Comparison of ENCODE assay signal across 20 cellular contexts in genomic region chr17:78589885-78590284, GRCh38. TPM values are rescaled to one million over a fixed set of nuclear protein-coding genes. Genes with fewer than 3 reads are reported as not detected.
DNase-seq lines count a peak whose midpoint lies in the region; ATAC-seq, FAIRE-seq and TF ChIP-seq lines count a peak whose summit lies in the region.
"Had no signal": no experiment of that assay in that cellular context is flagged by ENCODE, and none has a peak within 500 bp of the region (broad histone marks: within the 10 kb centered on the region; RNA-seq: fewer than 3 reads in every experiment).

No MANE protein-coding gene starts in this region.

- no peak overlapping the region for H3K27ac ChIP-seq in breast epithelium
- H3K27ac ChIP-seq in PC-9, result no peak overlapping the region
- H3K27ac ChIP-seq in HepG2 (ENCODE audit: extremely low read length, insufficient read depth, low read length), result no peak overlapping the region

- H3K27ac Mint-ChIP-seq in MCF 10A (ENCODE audit: low read depth, unreplicated experiment), result no peak overlapping the region
- H3K27ac Mint-ChIP-seq: CD8-positive, alpha-beta memory T cell; T-cell had no signal

- TF ChIP-seq CTCF in MCF 10A (IDR thresholded peaks at IDR 0.05; ENCODE audit: unreplicated experiment) (no peak), breast epithelium (IDR thresholded peaks at IDR 0.05) (no peak), PC-9 (conservative IDR thresholded peaks at IDR 0.05) (no peak), HepG2 (CRISPR knock-in tag; IDR thresholded peaks at IDR 0.05) (no peak), omental fat pad (IDR thresholded peaks at IDR 0.05) (no peak)

- H3K4me2 ChIP-seq in PC-9, result peak overlapping the region; percentile 26; the same call in 1 of the 2 replicates
- no peak overlapping the region for H3K4me2 ChIP-seq in HepG2 (ENCODE audit: low read depth, low read length)

- intact Hi-C loops in MCF 10A (cut with micrococcal nuclease) (no loop called here), breast epithelium (cut with DNase I; ENCODE audit: low total_unique reads) (loop anchor here (5.0 kb wide), 1 partner anchor 217 kb away; no protein-coding TSS in a partner anchor), PC-9 (cut with micrococcal nuclease; ENCODE audit: unreplicated experiment) (no loop called here), HepG2 (cut with micrococcal nuclease; ENCODE audit: unreplicated experiment) (loop anchor here (5.0 kb wide), 1 partner anchor 33 kb away; no protein-coding TSS in a partner anchor)

- H3K9me3 Mint-ChIP-seq in MCF 10A (ENCODE audit: unreplicated experiment), result no peaks in the 10 kb centered on the region
- H3K9me3 Mint-ChIP-seq: CD8-positive, alpha-beta memory T cell; T-cell had no signal

- H4K20me1 ChIP-seq in PC-9 (ENCODE audit: insufficient read depth) (no peaks in the 10 kb centered on the region), HepG2 (ENCODE audit: insufficient read depth, low read length) (no peaks in the 10 kb centered on the region)

- CTCF ChIA-PET in MCF 10A (lab: Yijun Ruan, JAX), result no interaction called here
- CTCF ChIA-PET in PC-9 (lab: Charles Lee), result no interaction called here
- CTCF ChIA-PET in HepG2 (lab: Yijun Ruan, JAX; ENCODE audit: low intra/inter-chr PET ratio, low total read pairs), result no interaction called here

- no peak for TF ChIP-seq RAD21 in HepG2 (CRISPR knock-in tag; IDR thresholded peaks at IDR 0.05)

- DNase-seq in MCF 10A (ENCODE audit: unreplicated experiment) (peak; percentile 35), breast epithelium (ENCODE audit: low spot score in 2 of 2) (no peak), PC-9 (peak; percentile 37 to 59), HepG2 (ENCODE audit: low spot score) (no peak), urothelium cell line (ENCODE audit: low spot score) (no peak), activated T-cell treated with anti-CD3 and anti-CD28 coated beads for 4 hours (no peak), omental fat pad (ENCODE audit: low spot score) (no peak)
- no peak for DNase-seq in activated CD8-positive, alpha-beta memory T cell treated with anti-CD3 and anti-CD28 coated beads for 24 hours
- DNase-seq: C1 segment of cervical spinal cord, DMS53, H7, NCI-H1105 treated with DMSO at 0.1 percent for 48 hours, NCI-H1930, NCI-H2171, NCI-H526, SIG-M5, T-cell had no signal

- no peak for TF ChIP-seq EP300 in HepG2 (IDR thresholded peaks at IDR 0.05; ENCODE audit: low read depth in 2 of 2, low read length in 2 of 2)
- TF ChIP-seq EP300 in HepG2 (CRISPR knock-in tag; IDR thresholded peaks at IDR 0.05; ENCODE audit: borderline replicate concordance), result no peak

- no peaks in the 10 kb centered on the region for H3K27me3 Mint-ChIP-seq in MCF 10A (ENCODE audit: insufficient read depth, unreplicated experiment)

- H3K4me1 ChIP-seq in breast epithelium (no peaks in the 10 kb centered on the region), PC-9 (replicated peaks; ENCODE audit: insufficient read depth) (peaks cover 60% of the 10 kb centered on the region), HepG2 (ENCODE audit: insufficient read depth, low read length) (peaks cover 100% of the 10 kb centered on the region)

- H3F3A ChIP-seq in PC-9 (ENCODE audit: insufficient read depth, low read depth), result peaks cover 19% of the 10 kb centered on the region

- H3K27me3 ChIP-seq in breast epithelium (no peaks in the 10 kb centered on the region), PC-9 (ENCODE audit: insufficient read depth, low read depth) (no peaks in the 10 kb centered on the region), HepG2 (ENCODE audit: control insufficient read depth in 1 of 2, insufficient read depth in 2 of 2, low read length in 2 of 2) (no peaks in the 10 kb centered on the region)

- no peak overlapping the region for H2AFZ ChIP-seq in PC-9
- no peak overlapping the region for H2AFZ ChIP-seq in HepG2 (ENCODE audit: low read length)

- POLR2A ChIA-PET in MCF 10A (lab: Yijun Ruan, JAX) (no interaction called here), PC-9 (lab: Charles Lee; ENCODE audit: unreplicated experiment) (no interaction called here), HepG2 (lab: Yijun Ruan, JAX) (no interaction called here)

- in situ Hi-C loops in HepG2 (cut with HindIII; ENCODE audit: extremely low pct_ligation_motif_present, low pct_unique_long_range_greater_than_20kb), result no loop called here

- H3K36me3 ChIP-seq in breast epithelium (no peaks in the 10 kb centered on the region), PC-9 (ENCODE audit: low read depth) (no peaks in the 10 kb centered on the region), HepG2 (replicated peaks in 1 of 2; ENCODE audit: control insufficient read depth in 1 of 2, insufficient read depth in 2 of 2, low read length in 2 of 2) (no peaks in the 10 kb centered on the region)

- TF ChIP-seq POLR2A in breast epithelium (IDR thresholded peaks at IDR 0.05), result no peak
- TF ChIP-seq POLR2A in HepG2 (IDR thresholded peaks at IDR 0.05; ENCODE audit: insufficient read depth in 1 of 2, low read depth in 2 of 2, low read length in 2 of 2), result no peak

- no peaks in the 10 kb centered on the region for H3K36me3 Mint-ChIP-seq in MCF 10A (ENCODE audit: insufficient read depth, unreplicated experiment)
- H3K36me3 Mint-ChIP-seq: CD8-positive, alpha-beta memory T cell; T-cell had no signal

- no TSS peak for BruUV-seq in MCF 10A (replicated peaks; lab: Mats Ljungman, UMichigan)
- BruUV-seq in PC-9 (replicated peaks; lab: Mats Ljungman, UMichigan), result no TSS peak
- no TSS peak for BruUV-seq in HepG2 (replicated peaks; lab: Mats Ljungman, UMichigan)

- WGBS in HepG2 (ENCODE audit: low lambda C conversion rate), result 94% methylated on average over 13 of the region's 13 CpGs

- no peak for ATAC-seq in HepG2
- no peak for ATAC-seq in omental fat pad (ENCODE audit: low FRiP score)
- ATAC-seq: K562, SK-N-SH treated with all-trans-retinoic acid at 6 μM for 48 hours, T-cell had no signal

- H3K4me3 ChIP-seq in breast epithelium (no peak overlapping the region), PC-9 (no peak overlapping the region), HepG2 (replicated peaks in 1 of 3; ENCODE audit: insufficient read depth in 1 of 3, low read depth in 2 of 3, low read length in 3 of 3) (no peak overlapping the region)
- H3K4me3 ChIP-seq: K562 had no signal

- no peak for FAIRE-seq in HepG2 (lab: Jason Lieb, UNC)
- FAIRE-seq in urothelium cell line (lab: Jason Lieb, UNC), result peak; percentile 13
- FAIRE-seq: K562 had no signal

- H3K9me2 ChIP-seq in PC-9 (ENCODE audit: insufficient read depth), result no peaks in the 10 kb centered on the region

- no peaks in the 10 kb centered on the region for H3K9me3 ChIP-seq in breast epithelium
- H3K9me3 ChIP-seq in PC-9 (ENCODE audit: insufficient read depth, low read depth), result no peaks in the 10 kb centered on the region; the same call in 1 of the 2 replicates
- no peaks in the 10 kb centered on the region for H3K9me3 ChIP-seq in HepG2 (ENCODE audit: low read length)

- no peak overlapping the region for H3K9ac ChIP-seq in HepG2 (ENCODE audit: insufficient read depth, low read depth, low read length)

- no peak overlapping the region for H3K4me3 Mint-ChIP-seq in MCF 10A (ENCODE audit: unreplicated experiment)
- H3K4me3 Mint-ChIP-seq: CD8-positive, alpha-beta memory T cell; T-cell had no signal

- H3K79me2 ChIP-seq in PC-9 (ENCODE audit: low read depth) (no peaks in the 10 kb centered on the region), HepG2 (ENCODE audit: insufficient read depth, low read length) (no peaks in the 10 kb centered on the region)

- H3K4me1 Mint-ChIP-seq in MCF 10A (ENCODE audit: insufficient read depth, unreplicated experiment), result peaks cover 13% of the 10 kb centered on the region

TF ChIP-seq in HepG2, 621 proteins besides CTCF, POLR2A, EP300 and RAD21:
- TF ChIP-seq ZBTB38 (CRISPR knock-in tag; IDR thresholded peaks at IDR 0.05) (peak; percentile 68), MTA1 (CRISPR knock-in tag; IDR thresholded peaks at IDR 0.05; ENCODE audit: borderline replicate concordance) (0 out of 2 replicates have a peak, but pooled peaks have one; percentile 8), HNRNPLL (IDR thresholded peaks at IDR 0.05; ENCODE audit: low read depth, low read length, poor library complexity, severe bottlenecking) (peak; percentile 14), ZNF788 (CRISPR knock-in tag; IDR thresholded peaks at IDR 0.05; ENCODE audit: borderline replicate concordance) (no peak), REPIN1 (CRISPR knock-in tag; IDR thresholded peaks at IDR 0.05; ENCODE audit: borderline replicate concordance, low read depth) (no peak)
TF ChIP-seq in HepG2: peak in this region for 3.

RNA-seq across cellular contexts. Expression of gene DNAH17, which starts 12.7 kb away (rescaled TPM):
- total RNA-seq in MCF 10A (2022) (not detected in 2 replicates), breast epithelium (under 1 TPM in 2 of 3 donors, not detected in 1; 0.15 to 0.33 TPM), PC-9 (2021) (0.76 and 1.4 TPM in 2 replicates), HepG2 (2016; rRNA removed; fragmentation: Illumina TruSeq; extraction: Trizol) (0.86 and 0.90 TPM in 2 replicates), omental fat pad (1 to 10 TPM in 1 of 4 donors, under 1 TPM in 3; 0.24 to 1.4 (median 0.34) TPM)
- 0.51 and 0.79 TPM in 2 replicates for total RNA-seq in HepG2 (2016; cell fraction: cytosol; rRNA removed; fragmentation: Illumina TruSeq; extraction: Trizol; ENCODE audit: low read depth)
- 0.28 and 1.4 TPM in 2 replicates for total RNA-seq in HepG2 (2016; cell fraction: insoluble cytoplasmic fraction; rRNA removed; fragmentation: Illumina TruSeq; extraction: Trizol)
- total RNA-seq in HepG2 (2016; cell fraction: membrane; rRNA removed; fragmentation: Illumina TruSeq; extraction: Trizol), result 0.34 and 0.46 TPM in 2 replicates
- 1.9 and 2.2 TPM in 2 replicates for total RNA-seq in HepG2 (2016; cell fraction: nucleus; rRNA removed; fragmentation: Illumina TruSeq; extraction: Trizol)
- polyA plus RNA-seq in HepG2 (2011; rRNA removed), result 1.6 and 1.8 TPM in 2 replicates
- 0.98 and 1.4 TPM in 2 replicates for polyA plus RNA-seq in HepG2 (2011; cell fraction: cytosol; rRNA removed)
- polyA plus RNA-seq in HepG2 (2011; cell fraction: nucleus; rRNA removed), result 8.8 and 9.2 TPM in 2 replicates
- 3.3 and 4.0 TPM in 2 replicates for polyA plus RNA-seq in HepG2 (2012)
- 0.34 and 0.66 TPM in 2 replicates for polyA plus RNA-seq in HepG2 (2016; cell fraction: cytosol; fragmentation: Illumina TruSeq; extraction: Trizol; ENCODE audit: low read depth)
- 1.1 and 1.3 TPM in 2 replicates for polyA plus RNA-seq in HepG2 (2016; cell fraction: insoluble cytoplasmic fraction; fragmentation: Illumina TruSeq; extraction: Trizol; ENCODE audit: low read depth)
- 0.31 and 1.2 TPM in 2 replicates for polyA plus RNA-seq in HepG2 (2016; cell fraction: membrane; fragmentation: Illumina TruSeq; extraction: Trizol; ENCODE audit: low read depth)
- 2.7 and 3.1 TPM in 2 replicates for polyA plus RNA-seq in HepG2 (2016; cell fraction: nucleus; fragmentation: Illumina TruSeq; extraction: Trizol; ENCODE audit: insufficient read depth, low read depth)
- 2.5 and 3.0 TPM in 2 replicates for polyA minus RNA-seq in HepG2 (2011; rRNA and poly(A)+ RNA removed; ENCODE audit: low replicate concordance)
- 0.89 and 1.5 TPM in 2 replicates for polyA minus RNA-seq in HepG2 (2011; cell fraction: cytosol; rRNA and poly(A)+ RNA removed)
- polyA minus RNA-seq in HepG2 (2011; cell fraction: nucleus; rRNA and poly(A)+ RNA removed), result 6.1 and 6.3 TPM in 2 replicates
- polyA plus RNA-seq: CD8-positive, alpha-beta memory T cell had no signal

Comparison
In these comparisons a context has a peak if more than half of its experiments do, and no peak if none do; other contexts are left out.
1. DNase-seq: peak in MCF 10A (single experiment) and PC-9 (2 of 2); none in breast epithelium (0 of 2), HepG2 (single experiment), urothelium cell line (single experiment), activated T-cell treated with anti-CD3 and anti-CD28 coated beads for 4 hours (single experiment), omental fat pad (single experiment) and activated CD8-positive, alpha-beta memory T cell treated with anti-CD3 and anti-CD28 coated beads for 24 hours (single experiment).
2. intact Hi-C loops: an anchor here in breast epithelium (5.0 kb wide) and HepG2 (5.0 kb wide); none called in MCF 10A and PC-9.